ENCODE assay signal across 22 cellular contexts in the genomic region with DNA sequence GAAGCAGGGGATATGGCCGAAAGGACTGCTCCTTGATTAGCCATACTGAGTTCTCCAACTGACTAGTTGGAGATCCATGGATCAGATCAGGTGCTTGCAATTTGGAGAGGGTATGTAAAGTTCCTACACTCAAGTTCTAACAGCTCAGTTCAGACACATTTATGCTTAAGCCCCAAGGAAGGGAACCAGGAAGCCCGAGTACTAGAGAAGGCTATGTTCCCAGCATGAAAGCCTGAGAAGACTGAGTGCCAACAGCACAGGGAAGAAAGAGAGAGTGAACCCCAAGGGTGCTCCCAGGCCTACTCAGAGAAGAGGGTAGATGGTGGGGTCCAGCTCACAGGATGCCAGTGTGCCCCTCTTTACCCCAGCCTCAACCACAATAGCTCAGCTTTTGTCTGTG. TPM values are rescaled to one million over a fixed set of nuclear protein-coding genes. Genes with fewer than 3 reads are reported as not detected.
A peak's percentile ranks its signal among the peaks of the same experiment; 100 is the strongest.
DNase-seq lines count a peak whose midpoint lies in the region; ATAC-seq, FAIRE-seq and TF ChIP-seq lines count a peak whose summit lies in the region.
"Had no signal": no experiment of that assay in that cellular context is flagged by ENCODE, and none has a peak within 500 bp of the region (broad histone marks: within the 10 kb centered on the region; RNA-seq: fewer than 3 reads in every experiment).

No MANE protein-coding gene starts in this region.

- no peak overlapping the region for H3K4me3 ChIP-seq in heart left ventricle
- H3K4me3 ChIP-seq in right atrium auricular region: no peak overlapping the region
- H3K4me3 ChIP-seq in mesenchymal stem cell (ENCODE audit: insufficient read depth in 1 of 2, low read depth in 1 of 2, low read length in 2 of 2): no peak overlapping the region
- no peak overlapping the region for H3K4me3 ChIP-seq in upper lobe of left lung
- H3K4me3 ChIP-seq: MG63 had no signal

- H4K91ac ChIP-seq in mesenchymal stem cell (ENCODE audit: low read length): peak overlapping the region; percentile 72

- H3K4me1 Mint-ChIP-seq in activated CD4-positive, alpha-beta T cell treated with anti-CD3 and anti-CD28 coated beads for 36 hours: no peaks in the 10 kb centered on the region

- H2AK5ac ChIP-seq in mesenchymal stem cell (ENCODE audit: low read length, severe bottlenecking): no peak overlapping the region

- TF ChIP-seq EP300 in upper lobe of left lung (IDR thresholded peaks at IDR 0.05): no peak

- no peak overlapping the region for H3K23ac ChIP-seq in mesenchymal stem cell (ENCODE audit: low read length in 2 of 2)

- peaks cover 3 to 69% (median 59%) of the 10 kb centered on the region in 12 donors for H3K4me1 ChIP-seq in heart left ventricle
- H3K4me1 ChIP-seq in right atrium auricular region: peaks cover 0 to 54% of the 10 kb centered on the region in 2 donors
- H3K4me1 ChIP-seq in mesenchymal stem cell (ENCODE audit: control insufficient read depth, insufficient read depth, low read depth, low read length): no peaks in the 10 kb centered on the region
- H3K4me1 ChIP-seq in upper lobe of left lung: peaks cover 20 to 39% (median 36%) of the 10 kb centered on the region in 4 donors

- no peaks in the 10 kb centered on the region for H3K79me1 ChIP-seq in mesenchymal stem cell (replicated peaks; ENCODE audit: low read length, poor library complexity, severe bottlenecking)

- H3K9ac ChIP-seq in mesenchymal stem cell (ENCODE audit: low read length): no peak overlapping the region

- TF ChIP-seq CTCF in heart left ventricle (IDR thresholded peaks at IDR 0.05) (no peak), right atrium auricular region (IDR thresholded peaks at IDR 0.05) (no peak), upper lobe of left lung (IDR thresholded peaks at IDR 0.05) (no peak), D721Med (IDR thresholded peaks at IDR 0.05; ENCODE audit: insufficient read depth, missing control alignments) (no peak)

- POLR2A ChIA-PET in activated CD4-positive, alpha-beta T cell treated with anti-CD3 and anti-CD28 coated beads for 36 hours (lab: Charles Lee): no interaction called here

- H3K27ac ChIP-seq in heart left ventricle (peak overlapping the region in 7 of 12 donors; percentile 8 to 63 (median 44)), right atrium auricular region (peak overlapping the region in 1 of 2 donors; percentile 11), caudate nucleus (ENCODE audit: low read depth, low read length) (peak overlapping the region; percentile 66), mesenchymal stem cell (ENCODE audit: low read length, poor library complexity, severe bottlenecking) (no peak overlapping the region), upper lobe of left lung (peak overlapping the region; percentile 12 to 45 (median 24))

- peak overlapping the region; percentile 28 for H4K8ac ChIP-seq in mesenchymal stem cell (ENCODE audit: low read length)

- no peak overlapping the region for H3K4ac ChIP-seq in mesenchymal stem cell (ENCODE audit: low read depth in 1 of 2, low read length in 2 of 2)

- no peak overlapping the region for H3K27ac Mint-ChIP-seq in activated CD4-positive, alpha-beta T cell treated with anti-CD3 and anti-CD28 coated beads for 36 hours
- H3K27ac Mint-ChIP-seq: B cell; CD4-positive, alpha-beta T cell had no signal

- no peaks in the 10 kb centered on the region for H3K36me3 ChIP-seq in heart left ventricle
- H3K36me3 ChIP-seq in right atrium auricular region: no peaks in the 10 kb centered on the region
- no peaks in the 10 kb centered on the region for H3K36me3 ChIP-seq in mesenchymal stem cell (ENCODE audit: control insufficient read depth in 1 of 2, insufficient read depth in 2 of 2, low read depth in 1 of 2, low read length in 2 of 2)
- H3K36me3 ChIP-seq in upper lobe of left lung: no peaks in the 10 kb centered on the region
- H3K36me3 ChIP-seq: MG63 had no signal

- DNase-seq in heart left ventricle (no peak), right atrium auricular region (ENCODE audit: low spot score) (no peak), caudate nucleus (lab: John Stamatoyannopoulos, UW) (no peak), mesenchymal stem cell (no peak), upper lobe of left lung (no peak), D721Med (ENCODE audit: insufficient read length, low spot score) (no peak)
- DNase-seq in activated CD4-positive, alpha-beta T cell treated with anti-CD3 and anti-CD28 coated beads for 36 hours: no peak
- DNase-seq in activated T-cell treated with anti-CD3 and anti-CD28 coated beads, Interleukin-2, amount 50 U/mL, for 1 hour: no peak
- DNase-seq: 8988T; CD4-positive, alpha-beta T cell; GOT3; Kasumi-1; MG63; NCI-H1048; NCI-H1436 treated with DMSO at 0.1 percent for 48 hours; NCI-H2029; NCI-H345; NCI-H524 treated with DMSO at 0.1 percent for 48 hours; RPMI8226 had no signal

- H2AFZ ChIP-seq in mesenchymal stem cell (ENCODE audit: low read depth, low read length): no peak overlapping the region

- H3K9me3 Mint-ChIP-seq in activated CD4-positive, alpha-beta T cell treated with anti-CD3 and anti-CD28 coated beads for 36 hours (ENCODE audit: low read depth): no peaks in the 10 kb centered on the region
- H3K9me3 Mint-ChIP-seq: CD4-positive, alpha-beta T cell had no signal

- no peak overlapping the region for H2BK15ac ChIP-seq in mesenchymal stem cell (ENCODE audit: low read depth, poor library complexity, severe bottlenecking)

- H3K27me3 Mint-ChIP-seq in activated CD4-positive, alpha-beta T cell treated with anti-CD3 and anti-CD28 coated beads for 36 hours: no peaks in the 10 kb centered on the region
- H3K27me3 Mint-ChIP-seq: CD4-positive, alpha-beta T cell had no signal

- peak overlapping the region; percentile 66 to 68 for H3K18ac ChIP-seq in mesenchymal stem cell (ENCODE audit: low read depth in 1 of 2, low read length in 2 of 2)

- H3K4me3 Mint-ChIP-seq in activated CD4-positive, alpha-beta T cell treated with anti-CD3 and anti-CD28 coated beads for 36 hours: no peak overlapping the region
- H3K4me3 Mint-ChIP-seq: B cell; CD4-positive, alpha-beta T cell had no signal

- intact Hi-C loops in heart left ventricle (cut with DNase I): no loop called here
- intact Hi-C loops in activated CD4-positive, alpha-beta T cell treated with anti-CD3 and anti-CD28 coated beads for 36 hours (cut with DNase I, micrococcal nuclease): no loop called here

- no peaks in the 10 kb centered on the region for H3K27me3 ChIP-seq in heart left ventricle
- H3K27me3 ChIP-seq in right atrium auricular region: no peaks in the 10 kb centered on the region
- no peaks in the 10 kb centered on the region for H3K27me3 ChIP-seq in mesenchymal stem cell (ENCODE audit: control insufficient read depth in 1 of 2, insufficient read depth in 1 of 2, low read length in 2 of 2)
- H3K27me3 ChIP-seq in upper lobe of left lung: no peaks in the 10 kb centered on the region
- H3K27me3 ChIP-seq: MG63 had no signal

- no peak overlapping the region for H3K4me2 ChIP-seq in mesenchymal stem cell (ENCODE audit: low read length, poor library complexity, severe bottlenecking)

- no peaks in the 10 kb centered on the region for H3K36me3 Mint-ChIP-seq in activated CD4-positive, alpha-beta T cell treated with anti-CD3 and anti-CD28 coated beads for 36 hours (ENCODE audit: low read depth)

- no peak for FAIRE-seq in D721Med (lab: Jason Lieb, UNC)
- FAIRE-seq: GM12892, GM18507 had no signal

- 57 to 76% (median 71%) methylated on average over 2 of the region's 2 CpGs for WGBS in heart left ventricle, 4 donors
- 65% methylated on average over 2 of the region's 2 CpGs for WGBS in mesenchymal stem cell
- WGBS in upper lobe of left lung, 2 donors: 54 to 61% methylated on average over 2 of the region's 2 CpGs

- H2BK5ac ChIP-seq in mesenchymal stem cell (ENCODE audit: low read depth, low read length, poor library complexity, severe bottlenecking): no peak overlapping the region

- CTCF ChIA-PET in activated CD4-positive, alpha-beta T cell treated with anti-CD3 and anti-CD28 coated beads for 36 hours (lab: Charles Lee): interaction anchor here (0.6 kb wide), 1 partner anchor 141 kb away, joined by 3 read pairs; no protein-coding TSS in a partner anchor

- peak overlapping the region in 1 of 2 experiments; percentile 74 for H2BK12ac ChIP-seq in mesenchymal stem cell (ENCODE audit: low read length in 2 of 2)

- no peak overlapping the region for H3K14ac ChIP-seq in mesenchymal stem cell (ENCODE audit: low read length in 2 of 2)

- no peaks in the 10 kb centered on the region for H3K9me3 ChIP-seq in heart left ventricle
- no peaks in the 10 kb centered on the region for H3K9me3 ChIP-seq in right atrium auricular region
- H3K9me3 ChIP-seq in mesenchymal stem cell (ENCODE audit: control insufficient read depth, low read length): no peaks in the 10 kb centered on the region
- H3K9me3 ChIP-seq in upper lobe of left lung: no peaks in the 10 kb centered on the region
- H3K9me3 ChIP-seq: MG63 had no signal

- no peak overlapping the region for H2BK120ac ChIP-seq in mesenchymal stem cell (ENCODE audit: low read depth, low read length)

- no peak for ATAC-seq in heart left ventricle
- no peak for ATAC-seq in upper lobe of left lung (ENCODE audit: low FRiP score in 2 of 2)
- ATAC-seq in activated CD4-positive, alpha-beta T cell treated with anti-CD3 and anti-CD28 coated beads for 36 hours: no peak

- TF ChIP-seq POLR2A in heart left ventricle (IDR thresholded peaks at IDR 0.05): no peak
- no peak for TF ChIP-seq POLR2A in upper lobe of left lung (IDR thresholded peaks at IDR 0.05)

RNA-seq across cellular contexts. Expression of gene SPTBN1, which starts 16.1 kb away (rescaled TPM):
- 100 to 1,000 TPM; 378 to 659 (median 424) TPM for total RNA-seq in heart left ventricle
- 100 to 1,000 TPM; 124 to 170 TPM for polyA plus RNA-seq in heart left ventricle
- 100 to 1,000 TPM; 265 to 382 TPM for total RNA-seq in right atrium auricular region
- 97.4 TPM for polyA plus RNA-seq in mesenchymal stem cell (2013, experiment 1 of 2)
- polyA plus RNA-seq in mesenchymal stem cell (2013, experiment 2 of 2): 89.2 TPM
- 100 to 1,000 TPM; 449 to 911 (median 654) TPM for total RNA-seq in upper lobe of left lung
- 10 to 100 TPM; 76.6 to 86.8 TPM for total RNA-seq in activated CD4-positive, alpha-beta T cell treated with anti-CD3 and anti-CD28 coated beads for 36 hours
